17 cellular contexts compared by ENCODE assay signal in the genomic region with DNA sequence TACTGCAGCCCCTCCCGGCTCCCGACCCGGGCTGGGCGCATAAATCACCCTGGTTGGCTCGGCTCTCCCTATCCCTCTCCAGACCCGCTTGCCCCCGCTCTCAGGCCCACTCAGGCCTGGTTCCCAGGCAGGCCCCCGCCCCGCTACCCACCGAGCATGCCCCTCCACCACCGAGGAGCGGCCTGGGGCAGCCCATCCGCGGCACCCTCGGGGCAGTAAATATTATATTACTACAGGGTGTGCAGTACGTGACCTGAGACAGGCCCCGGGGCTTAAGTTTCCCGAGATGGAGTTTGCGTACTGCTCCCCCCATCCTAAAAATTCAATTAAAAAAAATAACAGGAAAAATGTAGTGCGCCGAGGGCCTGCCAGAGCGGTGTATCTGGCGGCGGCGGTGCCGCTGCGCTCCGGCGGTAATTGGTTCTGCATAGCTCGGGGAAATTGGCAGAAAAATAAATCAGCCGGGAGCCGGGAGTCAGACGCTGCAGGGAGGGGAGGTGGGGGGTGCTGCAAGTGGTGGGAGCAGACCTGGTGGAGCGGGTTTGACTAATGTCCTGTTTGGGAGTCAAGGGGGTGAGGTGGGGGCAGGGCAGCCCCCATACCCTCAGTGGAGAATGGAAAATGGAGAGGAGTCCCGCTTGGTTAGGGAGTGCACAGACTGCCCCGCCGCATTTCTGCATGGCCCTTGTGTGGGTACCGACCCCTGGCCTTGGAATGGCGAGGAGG.
"Had no signal": no experiment of that assay in that cellular context is flagged by ENCODE, and none has a peak within 500 bp of the region (broad histone marks: within the 10 kb centered on the region; RNA-seq: fewer than 3 reads in every experiment).

No MANE protein-coding gene starts in this region.

- ATAC-seq: foreskin keratinocyte; heart left ventricle; stimulated activated naive CD8-positive, alpha-beta T cell treated with anti-CD3 and anti-CD28 coated beads, Interleukin-15, Interleukin-2, amounts not matched to agents 100 U/mL and 50 U/mL, for 24 hours; upper lobe of right lung had no signal

- H3K27ac Mint-ChIP-seq: activated naive CD8-positive, alpha-beta T cell; T-helper 2 cell treated with Interferon-gamma antibody and Interleukin-4, amounts not matched to agents 5 μg/mL and 100 μg/mL, for 36 hours had no signal

- H3K36me3 ChIP-seq: suprapubic skin, upper lobe of right lung had no signal

- H3K9me3 Mint-ChIP-seq: T-helper 2 cell treated with Interferon-gamma antibody and Interleukin-4, amounts not matched to agents 5 μg/mL and 100 μg/mL, for 36 hours had no signal

- H3K4me3 Mint-ChIP-seq: activated naive CD8-positive, alpha-beta T cell; T-helper 2 cell treated with Interferon-gamma antibody and Interleukin-4, amounts not matched to agents 5 μg/mL and 100 μg/mL, for 36 hours had no signal

- H3K27me3 Mint-ChIP-seq: activated naive CD8-positive, alpha-beta T cell had no signal

- H3K4me1 ChIP-seq: foreskin keratinocyte, psoas muscle, upper lobe of right lung had no signal

- H3K4me3 ChIP-seq: dorsolateral prefrontal cortex, heart left ventricle, psoas muscle, suprapubic skin, upper lobe of right lung had no signal

- H3K9me3 ChIP-seq: heart left ventricle, psoas muscle, suprapubic skin, upper lobe of right lung had no signal

- DNase-seq: activated effector memory CD4-positive, alpha-beta T cell treated with Interleukin-2 at 50 U/mL for 16 hours; activated T-cell treated with anti-CD3 and anti-CD28 coated beads, Interleukin-2, amount 50 U/mL, for 1 hour; amygdala; brain microvascular endothelial cell; cerebellar nuclear complex; dorsolateral prefrontal cortex; foreskin keratinocyte; midbrain; nucleus accumbens; stimulated activated CD4-positive, alpha-beta T cell treated with anti-CD3 and anti-CD28 coated beads, Interleukin-12 subunit alpha, Interleukin-12 subunit beta, amount 100 ng/mL, for 4 hours; stimulated activated naive CD8-positive, alpha-beta T cell treated with anti-CD3 and anti-CD28 coated beads, Interleukin-15, Interleukin-2, amounts not matched to agents 100 U/mL and 50 U/mL, for 24 hours; upper lobe of right lung had no signal

- H3K27me3 ChIP-seq: brain microvascular endothelial cell, dorsolateral prefrontal cortex, heart left ventricle, upper lobe of right lung had no signal

- H3K27ac ChIP-seq: brain microvascular endothelial cell, dorsolateral prefrontal cortex, foreskin keratinocyte, heart left ventricle, psoas muscle, suprapubic skin, upper lobe of right lung had no signal

- H3K36me3 Mint-ChIP-seq: activated naive CD8-positive, alpha-beta T cell had no signal
